ENCODE assay signal across 18 cellular contexts in the genomic region with DNA sequence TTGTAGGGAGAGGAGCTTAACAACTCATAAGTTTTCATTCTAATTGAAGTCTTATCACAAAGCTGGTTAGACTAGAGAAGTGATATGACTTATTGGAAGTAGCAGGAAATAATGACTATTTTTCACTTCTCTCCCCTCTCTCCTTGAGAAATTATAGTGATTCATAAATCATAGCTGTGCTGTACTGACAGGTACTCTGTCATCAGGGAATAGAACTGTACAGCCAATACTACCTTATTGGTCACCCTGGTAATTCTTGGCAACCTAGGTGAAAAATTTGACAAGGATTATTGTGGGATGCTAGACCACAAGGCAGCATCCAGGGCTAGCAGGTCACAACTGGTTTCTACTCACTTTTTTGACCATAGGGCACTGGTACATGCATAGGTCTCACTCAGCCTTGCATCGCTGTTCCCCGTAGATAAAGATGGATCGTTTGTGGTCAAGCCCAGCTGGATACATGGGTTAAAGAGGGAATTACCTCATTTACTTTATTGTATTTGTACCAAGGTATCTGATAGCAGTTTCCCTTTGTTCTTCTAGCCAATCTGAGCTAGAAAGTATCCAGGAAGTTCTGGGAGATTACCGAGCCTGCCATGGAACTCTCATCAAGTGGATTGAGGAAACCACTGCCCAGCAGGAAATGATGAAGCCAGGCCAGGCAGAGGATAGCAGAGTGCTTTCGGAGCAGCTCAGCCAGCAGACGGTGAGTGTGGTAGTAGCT.
DNase-seq lines count a peak whose midpoint lies in the region; ATAC-seq, FAIRE-seq and TF ChIP-seq lines count a peak whose summit lies in the region.
"Had no signal": no experiment of that assay in that cellular context is flagged by ENCODE, and none has a peak within 500 bp of the region (broad histone marks: within the 10 kb centered on the region; RNA-seq: fewer than 3 reads in every experiment).

No MANE protein-coding gene starts in this region.

- H2AFZ ChIP-seq in K562 (ENCODE audit: low read depth, low read length), result no peak overlapping the region

- H3K9me1 ChIP-seq in K562 (ENCODE audit: control insufficient read depth, insufficient read depth, low read length), result no peaks in the 10 kb centered on the region

- ATAC-seq in K562 (peak; percentile 50; the same call in 1 of the 3 replicates), left lobe of liver (peak; percentile 50), HG02840 (IDR thresholded peaks at IDR 0.05; ENCODE audit: low FRiP score, unreplicated experiment) (no peak), GM19328 (IDR thresholded peaks at IDR 0.05; ENCODE audit: unreplicated experiment) (no peak), HG02678 (IDR thresholded peaks at IDR 0.05; ENCODE audit: unreplicated experiment) (no peak)

- intact Hi-C loops in CD4-positive, alpha-beta memory T cell (cut with micrococcal nuclease), result no loop called here
- intact Hi-C loops in K562 (cut with micrococcal nuclease), result no loop called here

- H3K4me3 ChIP-seq in CD4-positive, alpha-beta memory T cell (ENCODE audit: low read length in 2 of 2), result no peak overlapping the region
- H3K4me3 ChIP-seq in K562, result no peak overlapping the region
- H3K4me3 ChIP-seq: BLaER1, suprapubic skin had no signal

- H3K27ac ChIP-seq in CD4-positive, alpha-beta memory T cell (ENCODE audit: low read depth, low read length), result no peak overlapping the region
- no peak overlapping the region for H3K27ac ChIP-seq in K562 (ENCODE audit: extremely low read depth, low read depth, low read length)
- H3K27ac ChIP-seq: BLaER1, suprapubic skin had no signal

- no peak overlapping the region for H3K4me3 Mint-ChIP-seq in CD4-positive, alpha-beta memory T cell
- H3K4me3 Mint-ChIP-seq: activated naive CD8-positive, alpha-beta T cell treated with anti-CD3 and anti-CD28 coated beads, Interleukin-2, amount 10 ng/mL, durations not matched to agents 7 days and 5 days; T-helper 2 cell treated with Interferon-gamma antibody and Interleukin-4, amounts not matched to agents 5 μg/mL and 100 μg/mL, for 36 hours had no signal

- POLR2A ChIA-PET in CD4-positive, alpha-beta memory T cell (lab: Charles Lee; ENCODE audit: partially characterized antibody), result interaction anchor here (1.3 kb wide), 1 partner anchor 10 kb away, joined by 3 read pairs; no protein-coding TSS in a partner anchor
- POLR2A ChIA-PET in HEK293T (lab: Yijun Ruan, JAX) (no interaction called here), K562 (lab: Yijun Ruan, JAX) (interaction anchor here (0.8 to 1.9 kb wide), 8 partner anchors 9 to 46 kb away, joined by 3 to 7 read pairs (median 4); no protein-coding TSS in a partner anchor)

- 69% methylated on average over 6 of the region's 6 CpGs for WGBS in K562 (ENCODE audit: insufficient coverage, low coverage, missing lambda C conversion rate)

- no peaks in the 10 kb centered on the region; the same call in 1 of the 2 replicates for H4K20me1 ChIP-seq in K562 (replicated peaks; ENCODE audit: control insufficient read depth, insufficient read depth, low read length)

- no peak for FAIRE-seq in K562 (lab: Jason Lieb, UNC)

- H3K4me2 ChIP-seq in K562 (ENCODE audit: insufficient read depth, low read length), result no peak overlapping the region
- H3K4me2 ChIP-seq: BLaER1 had no signal

- peak overlapping the region in 5 of 7 donors; percentile 9 to 78 (median 22) for H3K27ac Mint-ChIP-seq in CD4-positive, alpha-beta memory T cell
- H3K27ac Mint-ChIP-seq: activated naive CD8-positive, alpha-beta T cell treated with anti-CD3 and anti-CD28 coated beads, Interleukin-2, amount 10 ng/mL, durations not matched to agents 7 days and 5 days; T-helper 2 cell treated with Interferon-gamma antibody and Interleukin-4, amounts not matched to agents 5 μg/mL and 100 μg/mL, for 36 hours had no signal

- CTCF ChIA-PET in CD4-positive, alpha-beta memory T cell (lab: Charles Lee; ENCODE audit: partially characterized antibody), result interaction anchor here (1.2 to 1.6 kb wide), 3 partner anchors 10 to 130 kb away, joined by 3 read pairs; no protein-coding TSS in a partner anchor
- CTCF ChIA-PET in HEK293T (lab: Yijun Ruan, JAX), result no interaction called here
- CTCF ChIA-PET in K562 (lab: Yijun Ruan, JAX; ENCODE audit: low intra/inter-chr PET ratio), result no interaction called here

- no peak overlapping the region for H3K9ac ChIP-seq in K562 (ENCODE audit: insufficient read depth in 1 of 2, low read depth in 2 of 2, low read length in 2 of 2)
- H3K9ac ChIP-seq: BLaER1 had no signal

- no TSS peak for BruUV-seq in K562 (replicated peaks; lab: Mats Ljungman, UMichigan)

- H3K79me2 ChIP-seq in K562 (ENCODE audit: control insufficient read depth, insufficient read depth, low read length), result no peaks in the 10 kb centered on the region

- H3K9me3 ChIP-seq in CD4-positive, alpha-beta memory T cell (ENCODE audit: control insufficient read depth in 1 of 2, low read length in 2 of 2), result no peaks in the 10 kb centered on the region
- H3K9me3 ChIP-seq in K562 (replicated peaks; ENCODE audit: control insufficient read depth, insufficient read depth, low read depth, low read length), result no peaks in the 10 kb centered on the region
- H3K9me3 ChIP-seq: BLaER1, suprapubic skin had no signal

- no peak for TF ChIP-seq CTCF in K562 (IDR thresholded peaks at IDR 0.05 in 2 of 3, conservative IDR thresholded peaks at IDR 0.05 in 1 of 3; ENCODE audit: insufficient read depth in 2 of 3, low read depth in 1 of 3, low read length in 3 of 3)

- no peaks in the 10 kb centered on the region for H3K27me3 Mint-ChIP-seq in CD4-positive, alpha-beta memory T cell
- H3K27me3 Mint-ChIP-seq: activated naive CD8-positive, alpha-beta T cell treated with anti-CD3 and anti-CD28 coated beads, Interleukin-2, amount 10 ng/mL, durations not matched to agents 7 days and 5 days had no signal

- TF ChIP-seq RAD21 in K562 (CRISPR knock-in tag; conservative IDR thresholded peaks at IDR 0.05 in 1 of 2, IDR thresholded peaks at IDR 0.05 in 1 of 2), result no peak

- H3K9me3 Mint-ChIP-seq in CD4-positive, alpha-beta memory T cell, result no peaks in the 10 kb centered on the region
- H3K9me3 Mint-ChIP-seq: activated naive CD8-positive, alpha-beta T cell treated with anti-CD3 and anti-CD28 coated beads, Interleukin-2, amount 10 ng/mL, durations not matched to agents 7 days and 5 days; T-helper 2 cell treated with Interferon-gamma antibody and Interleukin-4, amounts not matched to agents 5 μg/mL and 100 μg/mL, for 36 hours had no signal

- H3K27me3 ChIP-seq in CD4-positive, alpha-beta memory T cell (ENCODE audit: insufficient read depth, low read length), result no peaks in the 10 kb centered on the region
- H3K27me3 ChIP-seq in K562 (ENCODE audit: control insufficient read depth in 2 of 2, insufficient read depth in 2 of 2, low read length in 2 of 2), result no peaks in the 10 kb centered on the region
- H3K27me3 ChIP-seq: BLaER1, suprapubic skin had no signal

- H3K36me3 Mint-ChIP-seq in CD4-positive, alpha-beta memory T cell, result peaks cover 79 to 93% of the 10 kb centered on the region in 2 donors

- peaks cover 0 to 7% (median 3%) of the 10 kb centered on the region in 4 donors for H3K4me1 Mint-ChIP-seq in CD4-positive, alpha-beta memory T cell

- no peak for DNase-seq in CD4-positive, alpha-beta memory T cell
- no peak for DNase-seq in HEK293T (ENCODE audit: extremely low spot score)
- DNase-seq in K562 (ENCODE audit: extremely low read depth in 1 of 4, low spot score in 3 of 4), result peak in 1 of 4 experiments; percentile 16
- DNase-seq in left lobe of liver (ENCODE audit: low spot score), result no peak
- DNase-seq in HuH-7 (ENCODE audit: low spot score), result no peak
- DNase-seq: activated naive CD8-positive, alpha-beta T cell treated with anti-CD3 and anti-CD28 coated beads, Interleukin-2, amount 10 ng/mL, durations not matched to agents 7 days and 5 days; effector CD4-positive, alpha-beta T cell; GDM1; HCEC 1CT; kidney glomerular epithelial cell; NCI-H1105; NCI-H69 had no signal

- H3K4me1 ChIP-seq in CD4-positive, alpha-beta memory T cell (ENCODE audit: insufficient read depth, low read length), result no peaks in the 10 kb centered on the region
- H3K4me1 ChIP-seq in K562 (replicated peaks in 1 of 2; ENCODE audit: control insufficient read depth in 2 of 2, insufficient read depth in 2 of 2, low read length in 2 of 2), result no peaks in the 10 kb centered on the region
- H3K4me1 ChIP-seq: BLaER1, suprapubic skin had no signal

- TF ChIP-seq EP300 in K562 (IDR thresholded peaks at IDR 0.05; ENCODE audit: low read length), result no peak

- no peak for TF ChIP-seq POLR2A in K562 (conservative IDR thresholded peaks at IDR 0.05)

- in situ Hi-C loops in K562 (cut with MboI), result no loop called here

- peaks cover 84% of the 10 kb centered on the region for H3K36me3 ChIP-seq in CD4-positive, alpha-beta memory T cell (ENCODE audit: insufficient read depth, low read length)
- H3K36me3 ChIP-seq in K562 (ENCODE audit: control insufficient read depth, insufficient read depth, low read length), result peaks cover 86% of the 10 kb centered on the region

TF ChIP-seq in HEK293T, 16 proteins besides CTCF, POLR2A, EP300 and RAD21 (continues in another document):
- no peak for TF ChIP-seq L3MBTL2 (conservative IDR thresholded peaks at IDR 0.05)
- TF ChIP-seq SUZ12 (IDR thresholded peaks at IDR 0.05), result no peak
- TF ChIP-seq FOXK2 (IDR thresholded peaks at IDR 0.05), result no peak
- peak; percentile 46 for TF ChIP-seq PKNOX1 (IDR thresholded peaks at IDR 0.05)
- TF ChIP-seq LEF1 (IDR thresholded peaks at IDR 0.05; ENCODE audit: borderline replicate concordance), result no peak

TF ChIP-seq in K562, 482 proteins besides CTCF, POLR2A, EP300 and RAD21 (continues in another document):
- TF ChIP-seq RNF2 (IDR thresholded peaks at IDR 0.05) (no peak), PKNOX1 (IDR thresholded peaks at IDR 0.05) (peak; percentile 48; the same call in 1 of the 2 replicates), TEAD2 (tag; IDR thresholded peaks at IDR 0.05) (no peak), KLF16 (IDR thresholded peaks at IDR 0.05) (peak; percentile 7; the same call in 1 of the 2 replicates)
- TF ChIP-seq, protein P1, sequence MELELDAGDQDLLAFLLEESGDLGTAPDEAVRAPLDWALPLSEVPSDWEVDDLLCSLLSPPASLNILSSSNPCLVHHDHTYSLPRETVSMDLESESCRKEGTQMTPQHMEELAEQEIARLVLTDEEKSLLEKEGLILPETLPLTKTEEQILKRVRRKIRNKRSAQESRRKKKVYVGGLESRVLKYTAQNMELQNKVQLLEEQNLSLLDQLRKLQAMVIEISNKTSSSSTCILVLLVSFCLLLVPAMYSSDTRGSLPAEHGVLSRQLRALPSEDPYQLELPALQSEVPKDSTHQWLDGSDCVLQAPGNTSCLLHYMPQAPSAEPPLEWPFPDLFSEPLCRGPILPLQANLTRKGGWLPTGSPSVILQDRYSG (tag; conservative IDR thresholded peaks at IDR 0.05; ENCODE audit: low read depth), result no peak

Comparison
In these comparisons a context has a peak if more than half of its experiments do, and no peak if none do; other contexts are left out.
1. ATAC-seq: peak in K562 (single experiment) and left lobe of liver (single experiment); none in HG02840 (single experiment), GM19328 (single experiment) and HG02678 (single experiment).